Comparison of ENCODE assay signal across 8 cellular contexts in the genomic region with DNA sequence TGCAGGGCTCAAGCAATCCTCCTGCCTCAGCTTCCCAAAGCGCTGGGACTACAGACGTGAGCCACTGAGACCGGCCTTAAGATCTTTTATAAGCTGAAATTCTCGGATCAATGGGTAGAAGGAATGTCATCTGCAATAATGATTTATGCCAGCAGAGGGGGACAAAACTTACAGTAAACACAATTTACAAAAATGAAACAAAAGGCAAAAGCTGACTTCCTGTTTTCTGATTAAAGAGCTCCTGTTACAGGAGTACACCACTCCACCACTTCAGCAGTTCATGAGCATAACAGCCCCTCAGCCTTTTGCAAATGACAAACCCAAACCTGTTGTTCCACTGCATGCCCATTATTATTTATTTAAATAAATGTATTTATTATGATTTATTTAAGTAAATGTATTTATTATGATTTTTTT.
DNase-seq lines count a peak whose midpoint lies in the region; ATAC-seq and TF ChIP-seq lines count a peak whose summit lies in the region.

No MANE protein-coding gene starts in this region.

- DNase-seq in D341Med (ENCODE audit: low spot score): peak; percentile 40
- peak; percentile 84 for DNase-seq in NCI-H2107 treated with DMSO at 0.1 percent for 48 hours (lab: John Stamatoyannopoulos, UW; ENCODE audit: unreplicated experiment)
- peak; percentile 22 for DNase-seq in WERI-Rb-1
- DNase-seq in fibroblast of pulmonary artery (ENCODE audit: low read depth): peak; percentile 85
- peak; percentile 52 for DNase-seq in retina
- DNase-seq in T1000 (lab: John Stamatoyannopoulos, UW): no peak

- no peaks in the 10 kb centered on the region for H3K27me3 ChIP-seq in WERI-Rb-1 (ENCODE audit: insufficient read depth, low read depth, severe bottlenecking)

- H3K27ac ChIP-seq in WERI-Rb-1: no peak overlapping the region

- no peaks in the 10 kb centered on the region for H3K36me3 ChIP-seq in WERI-Rb-1

- peak; percentile 35; the same call in 1 of the 2 replicates for TF ChIP-seq CTCF in WERI-Rb-1 (IDR thresholded peaks at IDR 0.05; ENCODE audit: low read depth, low read length)
- peak; percentile 61 for TF ChIP-seq CTCF in fibroblast of pulmonary artery (IDR thresholded peaks at IDR 0.05; ENCODE audit: low read length, missing control alignments)

- no peaks in the 10 kb centered on the region for H3K9me3 ChIP-seq in WERI-Rb-1 (ENCODE audit: severe bottlenecking)

- H3K4me3 ChIP-seq in WERI-Rb-1 (ENCODE audit: low read depth, low read length) (no peak overlapping the region), fibroblast of pulmonary artery (replicated peaks; ENCODE audit: low read depth, low read length) (no peak overlapping the region)

- ATAC-seq in GM18870 (IDR thresholded peaks at IDR 0.05; ENCODE audit: unreplicated experiment) (peak; percentile 87), HG03060 (IDR thresholded peaks at IDR 0.05; ENCODE audit: low read depth, unreplicated experiment) (peak; percentile 82)
